Comparison of ENCODE assay signal across 12 cellular contexts in the genomic region with DNA sequence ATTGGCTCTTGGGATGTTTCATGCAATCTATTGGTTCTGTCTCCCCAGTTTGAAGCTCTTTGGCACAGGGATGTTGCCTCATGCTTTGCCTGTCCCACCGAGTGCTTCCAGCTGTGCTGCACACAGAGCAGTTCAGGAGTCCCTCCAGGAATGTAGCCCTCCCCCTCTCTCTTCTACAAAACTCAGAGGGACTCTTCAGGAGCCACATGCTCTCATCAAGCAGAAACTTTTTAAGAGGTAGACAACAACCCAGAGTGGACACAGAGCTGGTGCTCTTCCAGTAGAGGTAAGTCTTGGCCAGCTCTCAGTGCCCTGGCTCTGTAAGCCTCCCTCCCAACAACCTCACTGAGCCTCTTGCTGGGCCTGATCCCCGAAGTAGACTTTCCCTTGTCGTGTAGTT. TPM values are rescaled to one million over a fixed set of nuclear protein-coding genes. Genes with fewer than 3 reads are reported as not detected.
A peak's percentile ranks its signal among the peaks of the same experiment; 100 is the strongest.
DNase-seq lines count a peak whose midpoint lies in the region; ATAC-seq, FAIRE-seq and TF ChIP-seq lines count a peak whose summit lies in the region.
"Had no signal": no experiment of that assay in that cellular context is flagged by ENCODE, and none has a peak within 500 bp of the region (broad histone marks: within the 10 kb centered on the region; RNA-seq: fewer than 3 reads in every experiment).

No MANE protein-coding gene starts in this region.

- FAIRE-seq in GM19239 (lab: Jason Lieb, UNC) (peak; percentile 60), kidney (lab: Jason Lieb, UNC) (no peak)

- 27 to 51% methylated on average over 3 of the region's 3 CpGs for WGBS in sigmoid colon, 2 donors

- H3K36me3 ChIP-seq in colonic mucosa (no peaks in the 10 kb centered on the region), kidney (ENCODE audit: control insufficient read depth in 1 of 2, insufficient read depth in 2 of 2, low read length in 2 of 2) (no peaks in the 10 kb centered on the region), sigmoid colon (no peaks in the 10 kb centered on the region)

- TF ChIP-seq CTCF in colonic mucosa (IDR thresholded peaks at IDR 0.05) = no peak
- TF ChIP-seq CTCF in kidney (IDR thresholded peaks at IDR 0.05; ENCODE audit: borderline replicate concordance, extremely low read depth, insufficient read depth) = no peak
- no peak for TF ChIP-seq CTCF in sigmoid colon (IDR thresholded peaks at IDR 0.05)

- no peak for TF ChIP-seq EP300 in sigmoid colon (IDR thresholded peaks at IDR 0.05)

- H3K27me3 ChIP-seq in colonic mucosa (no peaks in the 10 kb centered on the region), sigmoid colon (no peaks in the 10 kb centered on the region)

- intact Hi-C loops in colonic mucosa (cut with DNase I) = loop anchor here (5.0 kb wide), 1 partner anchor 47 kb away; no protein-coding TSS in a partner anchor
- intact Hi-C loops in kidney (cut with DNase I) = loop anchor here (5.0 kb wide), 1 partner anchor 47 kb away; no protein-coding TSS in a partner anchor
- intact Hi-C loops in sigmoid colon (cut with DNase I) = no loop called here

- H3K9me3 ChIP-seq in colonic mucosa (no peaks in the 10 kb centered on the region), kidney (ENCODE audit: control insufficient read depth in 1 of 2, low read length in 2 of 2) (no peaks in the 10 kb centered on the region), sigmoid colon (no peaks in the 10 kb centered on the region)

- no peak overlapping the region for H3K4me3 ChIP-seq in colonic mucosa
- no peak overlapping the region for H3K4me3 ChIP-seq in kidney (ENCODE audit: low read length in 2 of 2)
- H3K4me3 ChIP-seq in sigmoid colon = no peak overlapping the region

- POLR2A ChIA-PET in HEK293T (lab: Yijun Ruan, JAX) = interaction anchor here (2.1 kb wide), 1 partner anchor 12 kb away, joined by 20 read pairs; a partner anchor contains a TSS

- peak overlapping the region; percentile 40 for H3K27ac ChIP-seq in colonic mucosa
- peak overlapping the region; percentile 0 to 45 for H3K27ac ChIP-seq in kidney (ENCODE audit: low read depth in 2 of 2, low read length in 2 of 2)
- no peak overlapping the region for H3K27ac ChIP-seq in sigmoid colon

- TF ChIP-seq POLR2A in sigmoid colon (IDR thresholded peaks at IDR 0.05) = no peak

- ATAC-seq in HG03457 (IDR thresholded peaks at IDR 0.05; ENCODE audit: unreplicated experiment) = no peak
- ATAC-seq: T-helper 17 cell had no signal

- peaks cover 8% of the 10 kb centered on the region for H3K4me1 ChIP-seq in colonic mucosa
- peaks cover 6 to 9% of the 10 kb centered on the region in 2 donors for H3K4me1 ChIP-seq in kidney (ENCODE audit: control insufficient read depth in 1 of 2, insufficient read depth in 1 of 2, low read depth in 1 of 2, low read length in 2 of 2)
- peaks cover 0 to 6% (median 1%) of the 10 kb centered on the region in 4 donors for H3K4me1 ChIP-seq in sigmoid colon

- DNase-seq in GM19239 (ENCODE audit: insufficient read length, low spot score) = no peak
- DNase-seq in colonic mucosa = peak; percentile 33
- DNase-seq in kidney = peak; percentile 86
- DNase-seq in sigmoid colon = peak; percentile 83
- DNase-seq in NK-92 (lab: John Stamatoyannopoulos, UW; ENCODE audit: unreplicated experiment) = no peak
- no peak for DNase-seq in NCI-H510A (lab: John Stamatoyannopoulos, UW)
- DNase-seq in HEK293T (ENCODE audit: extremely low spot score) = no peak
- DNase-seq: activated T-cell treated with anti-CD3 and anti-CD28 coated beads for 4 hours; occipital lobe; stimulated activated CD4-positive, alpha-beta T cell treated with anti-CD3 and anti-CD28 coated beads, Interleukin-12 subunit alpha, Interleukin-12 subunit beta, amount 100 ng/mL, for 4 hours; T-helper 17 cell had no signal

- CTCF ChIA-PET in HEK293T (lab: Yijun Ruan, JAX) = interaction anchor here (0.7 to 3.5 kb wide), 6 partner anchors 9 to 84 kb away, joined by 3 to 29 read pairs (median 4); a partner anchor contains a TSS

- H3K9ac ChIP-seq in colonic mucosa (ENCODE audit: low read depth in 2 of 2, low read length in 2 of 2) = no peak overlapping the region
- no peak overlapping the region for H3K9ac ChIP-seq in kidney (ENCODE audit: low read length in 2 of 2)

TF ChIP-seq in HEK293T, 16 proteins besides CTCF, POLR2A, EP300 and RAD21:
- no peak for TF ChIP-seq SUZ12 (IDR thresholded peaks at IDR 0.05)
- no peak for TF ChIP-seq HDGF (IDR thresholded peaks at IDR 0.05; ENCODE audit: borderline replicate concordance)
- no peak for TF ChIP-seq SP1 (IDR thresholded peaks at IDR 0.05)
- no peak for TF ChIP-seq FOXM1 (IDR thresholded peaks at IDR 0.05; ENCODE audit: borderline replicate concordance)
- TF ChIP-seq ZNF384 (IDR thresholded peaks at IDR 0.05) = no peak
- no peak for TF ChIP-seq BHLHE40 (IDR thresholded peaks at IDR 0.05; ENCODE audit: borderline replicate concordance)
- TF ChIP-seq ELF4 (IDR thresholded peaks at IDR 0.05) = no peak
- TF ChIP-seq L3MBTL2 (conservative IDR thresholded peaks at IDR 0.05) = no peak
- no peak for TF ChIP-seq FOXK2 (IDR thresholded peaks at IDR 0.05)

RNA-seq across cellular contexts. Expression of a gene that starts 11.6 kb away (rescaled TPM):
- 1 to 10 TPM; 2.1 to 3.2 TPM for total RNA-seq in colonic mucosa
- 8.3 TPM for total RNA-seq in kidney
- 4.1 TPM for polyA plus RNA-seq in kidney (ENCODE audit: insufficient read depth, low read depth, low replicate concordance)
- total RNA-seq in sigmoid colon = 1 to 10 TPM; 2.4 to 6.6 (median 4.4) TPM
- 1 to 10 TPM in 1 of 3 donors, under 1 TPM in 2; 0.60 to 1.2 (median 0.69) TPM for polyA plus RNA-seq in sigmoid colon

RNA-seq across cellular contexts. Expression of a gene that starts 52.1 kb away (rescaled TPM):
- total RNA-seq in colonic mucosa (10 to 100 TPM in 1 of 2 donors, 1 to 10 TPM in 1; 6.3 to 11.6 TPM), kidney (71.9 TPM), sigmoid colon (10 to 100 TPM; 15.8 to 37.7 (median 26.0) TPM)
- polyA plus RNA-seq in kidney (ENCODE audit: insufficient read depth, low read depth, low replicate concordance) (126 TPM), sigmoid colon (10 to 100 TPM in 1 of 3 donors, 1 to 10 TPM in 2; 3.9 to 27.1 (median 7.8) TPM)

Comparison
In these comparisons a context has a peak if more than half of its experiments do, and no peak if none do; other contexts are left out.
1. DNase-seq: peak in colonic mucosa (single experiment), kidney (single experiment) and sigmoid colon (single experiment); none in GM19239 (single experiment), NK-92 (single experiment), NCI-H510A (single experiment) and HEK293T (single experiment).
2. H3K27ac ChIP-seq: peak in colonic mucosa (single experiment) and kidney (2 of 2); none in sigmoid colon (0 of 4).